ENCODE assay signal across 12 cellular contexts in genomic region chr9:112299514-112299913, GRCh38. TPM values are rescaled to one million over a fixed set of nuclear protein-coding genes. Genes with fewer than 3 reads are reported as not detected.
A peak's percentile ranks its signal among the peaks of the same experiment; 100 is the strongest.
DNase-seq lines count a peak whose midpoint lies in the region; ATAC-seq and TF ChIP-seq lines count a peak whose summit lies in the region.
"Had no signal": no experiment of that assay in that cellular context is flagged by ENCODE, and none has a peak within 500 bp of the region (broad histone marks: within the 10 kb centered on the region; RNA-seq: fewer than 3 reads in every experiment).

No MANE protein-coding gene starts in this region.

- peak; percentile 43 for ATAC-seq in left lung

- TF ChIP-seq CTCF in AG10803 (conservative IDR thresholded peaks at IDR 0.05; ENCODE audit: low read length): no peak
- TF ChIP-seq CTCF in chondrocyte (IDR thresholded peaks at IDR 0.05): no peak
- TF ChIP-seq CTCF in left lung (IDR thresholded peaks at IDR 0.05): no peak
- no peak for TF ChIP-seq CTCF in Caco-2 (IDR thresholded peaks at IDR 0.05; ENCODE audit: insufficient read depth in 1 of 2, low read depth in 1 of 2, low read length in 1 of 2, severe bottlenecking in 1 of 2, unreplicated experiment in 1 of 2)

- peak overlapping the region; percentile 52 for H3K27ac Mint-ChIP-seq in chondrocyte (ENCODE audit: unreplicated experiment)
- H3K27ac Mint-ChIP-seq in T-helper 2 cell treated with Interferon-gamma antibody and Interleukin-4, amounts not matched to agents 5 μg/mL and 100 μg/mL, for 36 hours: no peak overlapping the region
- no peak overlapping the region for H3K27ac Mint-ChIP-seq in Caco-2 (ENCODE audit: unreplicated experiment)

- intact Hi-C loops in left lung (cut with DNase I): no loop called here
- intact Hi-C loops in Caco-2 (cut with micrococcal nuclease; ENCODE audit: unreplicated experiment): no loop called here

- H3K9me3 Mint-ChIP-seq in chondrocyte (ENCODE audit: low read depth) (no peaks in the 10 kb centered on the region), Caco-2 (ENCODE audit: unreplicated experiment) (no peaks in the 10 kb centered on the region)
- no peaks in the 10 kb centered on the region for H3K9me3 Mint-ChIP-seq in T-helper 2 cell treated with Interferon-gamma antibody and Interleukin-4, amounts not matched to agents 5 μg/mL and 100 μg/mL, for 36 hours

- H3K27me3 ChIP-seq in left lung (no peaks in the 10 kb centered on the region), H7 (ENCODE audit: control insufficient read depth, insufficient read depth, low read length) (no peaks in the 10 kb centered on the region), Caco-2 (replicated peaks; ENCODE audit: control insufficient read depth, insufficient read depth, low read length) (no peaks in the 10 kb centered on the region)
- H3K27me3 ChIP-seq: suprapubic skin had no signal

- BruUV-seq in Caco-2 (replicated peaks; lab: Mats Ljungman, UMichigan): no TSS peak

- CTCF ChIA-PET in Caco-2 (lab: Charles Lee): no interaction called here

- H3K9me3 ChIP-seq in left lung (no peaks in the 10 kb centered on the region), Caco-2 (no peaks in the 10 kb centered on the region)
- H3K9me3 ChIP-seq: suprapubic skin had no signal

- H3K4me1 Mint-ChIP-seq in chondrocyte (ENCODE audit: low read depth): peaks cover 28% of the 10 kb centered on the region
- peaks cover 30% of the 10 kb centered on the region for H3K4me1 Mint-ChIP-seq in T-helper 2 cell treated with Interferon-gamma antibody and Interleukin-4, amounts not matched to agents 5 μg/mL and 100 μg/mL, for 36 hours (ENCODE audit: low read depth)
- peaks cover 24% of the 10 kb centered on the region for H3K4me1 Mint-ChIP-seq in Caco-2 (ENCODE audit: low read depth, unreplicated experiment)

- H3K4me3 Mint-ChIP-seq in chondrocyte (ENCODE audit: unreplicated experiment): no peak overlapping the region
- no peak overlapping the region for H3K4me3 Mint-ChIP-seq in T-helper 2 cell treated with Interferon-gamma antibody and Interleukin-4, amounts not matched to agents 5 μg/mL and 100 μg/mL, for 36 hours
- no peak overlapping the region for H3K4me3 Mint-ChIP-seq in Caco-2 (ENCODE audit: unreplicated experiment)

- POLR2A ChIA-PET in Caco-2 (lab: Charles Lee): no interaction called here

- no peaks in the 10 kb centered on the region for H3K36me3 Mint-ChIP-seq in chondrocyte (ENCODE audit: low read depth)
- H3K36me3 Mint-ChIP-seq in T-helper 2 cell treated with Interferon-gamma antibody and Interleukin-4, amounts not matched to agents 5 μg/mL and 100 μg/mL, for 36 hours (ENCODE audit: low read depth): peaks cover 30% of the 10 kb centered on the region
- H3K36me3 Mint-ChIP-seq in Caco-2 (ENCODE audit: insufficient read depth, unreplicated experiment): peaks cover 15% of the 10 kb centered on the region

- no peak overlapping the region for H3K27ac ChIP-seq in left lung
- H3K27ac ChIP-seq: suprapubic skin had no signal

- H3K4me3 ChIP-seq in AG10803 (ENCODE audit: low read length) (no peak overlapping the region), left lung (no peak overlapping the region), H7 (ENCODE audit: insufficient read depth, low read depth, low read length) (no peak overlapping the region), Caco-2 (ENCODE audit: low read depth, low read length) (no peak overlapping the region)
- H3K4me3 ChIP-seq: suprapubic skin had no signal

- H3K27me3 Mint-ChIP-seq in chondrocyte (ENCODE audit: low read depth) (no peaks in the 10 kb centered on the region), Caco-2 (ENCODE audit: insufficient read depth, unreplicated experiment) (no peaks in the 10 kb centered on the region)
- no peaks in the 10 kb centered on the region for H3K27me3 Mint-ChIP-seq in T-helper 2 cell treated with Interferon-gamma antibody and Interleukin-4, amounts not matched to agents 5 μg/mL and 100 μg/mL, for 36 hours (ENCODE audit: low read depth)

- H3K4me1 ChIP-seq in left lung: peaks cover 15 to 17% of the 10 kb centered on the region in 2 donors
- peaks cover 13% of the 10 kb centered on the region for H3K4me1 ChIP-seq in Caco-2

- DNase-seq in AG10803 (ENCODE audit: low read depth) (peak; percentile 53), HT1080 (ENCODE audit: low read depth) (peak; percentile 58), chondrocyte (ENCODE audit: low spot score) (no peak), left lung (no peak), H7 (no peak), NCI-H2107 treated with DMSO at 0.1 percent for 48 hours (lab: John Stamatoyannopoulos, UW; ENCODE audit: unreplicated experiment) (no peak), Caco-2 (no peak)
- DNase-seq in T-helper 2 cell treated with Interferon-gamma antibody and Interleukin-4, amounts not matched to agents 5 μg/mL and 100 μg/mL, for 36 hours (ENCODE audit: low spot score): no peak
- DNase-seq: caudate nucleus, NCI-H774, T-helper 1 cell had no signal

- H3K36me3 ChIP-seq in left lung (peaks cover 0 to 15% of the 10 kb centered on the region in 2 donors), H7 (replicated peaks; ENCODE audit: control insufficient read depth, insufficient read depth, low read length) (no peaks in the 10 kb centered on the region), Caco-2 (ENCODE audit: control insufficient read depth, insufficient read depth, low read length) (no peaks in the 10 kb centered on the region)
- H3K36me3 ChIP-seq: suprapubic skin had no signal

RNA-seq across cellular contexts. Expression of gene PTBP3, which starts 33.9 kb away (rescaled TPM):
- total RNA-seq in HT1080 (2014; rRNA removed; shearing (Covaris generic)): 19.4 and 49.5 TPM in 2 replicates
- 37.0 and 50.2 TPM in 2 replicates for polyA plus RNA-seq in HT1080 (2015; cell fraction: cytosol; rRNA removed)
- 40.3 and 50.0 TPM in 2 replicates for polyA plus RNA-seq in HT1080 (2015; cell fraction: nucleus; rRNA removed)
- total RNA-seq in chondrocyte: 43.6 to 56.7 TPM (median 55.1 TPM) in 3 replicates
- 10 to 100 TPM; 70.9 to 97.0 TPM for total RNA-seq in left lung
- total RNA-seq in H7 (2014; rRNA removed; shearing (Covaris generic)): 57.5 and 109 TPM in 2 replicates
- 172 and 190 TPM in 2 replicates for total RNA-seq in Caco-2 (2022)

Comparison
In these comparisons a context has a peak if more than half of its experiments do, and no peak if none do; other contexts are left out.
1. DNase-seq: peak in AG10803 (single experiment) and HT1080 (single experiment); none in chondrocyte (single experiment), left lung (0 of 2), T-helper 2 cell treated with Interferon-gamma antibody and Interleukin-4, amounts not matched to agents 5 μg/mL and 100 μg/mL, for 36 hours (single experiment), H7 (single experiment), NCI-H2107 treated with DMSO at 0.1 percent for 48 hours (single experiment) and Caco-2 (0 of 2).